1 cellular context compared by ENCODE assay signal in the genomic region with DNA sequence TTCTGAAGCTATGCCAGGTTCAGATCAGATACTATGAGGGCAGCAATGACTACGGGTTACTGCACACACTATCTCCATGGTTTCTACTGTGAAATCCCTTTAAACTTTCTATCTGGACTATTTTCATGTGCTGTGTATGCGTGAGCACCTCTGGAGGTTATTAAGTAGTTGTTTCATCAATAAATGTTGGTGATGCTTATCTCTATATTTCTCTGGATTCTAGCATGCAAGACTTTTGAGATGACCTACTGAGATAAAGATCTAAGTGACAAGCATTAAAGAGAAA.
TF ChIP-seq lines count a peak whose summit lies in the region.

No MANE protein-coding gene starts in this region.

TF ChIP-seq in HCT116, 20 proteins besides CTCF, POLR2A, EP300 and RAD21 (continued from another document):
- TF ChIP-seq, protein P1, sequence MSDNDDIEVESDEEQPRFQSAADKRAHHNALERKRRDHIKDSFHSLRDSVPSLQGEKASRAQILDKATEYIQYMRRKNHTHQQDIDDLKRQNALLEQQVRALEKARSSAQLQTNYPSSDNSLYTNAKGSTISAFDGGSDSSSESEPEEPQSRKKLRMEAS (IDR thresholded peaks at IDR 0.05): no peak
- TF ChIP-seq YY1 (IDR thresholded peaks at IDR 0.05; ENCODE audit: extremely low read depth, insufficient replicate concordance, low read depth, low read length) (no peak), ZFX (IDR thresholded peaks at IDR 0.05) (no peak), SP1 (IDR thresholded peaks at IDR 0.05; ENCODE audit: low read depth) (no peak)
